In the genomic region with DNA sequence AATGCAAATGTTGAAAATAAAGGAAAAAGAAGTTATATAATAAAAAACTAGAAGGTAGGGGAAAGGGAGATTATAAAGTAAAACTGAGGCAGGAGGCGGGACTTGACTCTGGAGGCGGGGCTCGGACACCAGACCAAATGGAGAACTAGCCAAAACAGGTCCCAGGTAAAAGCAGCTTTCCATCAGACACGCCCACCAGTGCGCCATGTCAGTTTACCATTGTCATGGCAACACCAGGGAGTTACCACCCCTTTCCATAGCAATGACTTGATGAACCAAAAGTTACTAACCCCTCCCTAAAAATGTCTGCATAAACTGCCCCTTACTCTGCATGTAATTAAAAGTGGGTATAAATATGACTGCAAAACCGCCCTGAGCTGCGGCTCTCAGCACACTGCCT, we compare ENCODE assay signal across 23 cellular contexts.
"Had no signal": no experiment of that assay in that cellular context is flagged by ENCODE, and none has a peak within 500 bp of the region (broad histone marks: within the 10 kb centered on the region; RNA-seq: fewer than 3 reads in every experiment).

No MANE protein-coding gene starts in this region.

- H3K27me3 ChIP-seq: esophagus squamous epithelium, suprapubic skin had no signal

- H3K4me1 Mint-ChIP-seq: stimulated activated naive CD8-positive, alpha-beta T cell treated with anti-CD3 and anti-CD28 coated beads, Interleukin-15, amount 100 ng/mL, for 72 hours had no signal

- H3K9me3 ChIP-seq: esophagus squamous epithelium, psoas muscle, suprapubic skin had no signal

- H3K27ac Mint-ChIP-seq: effector memory CD8-positive, alpha-beta T cell; naive thymus-derived CD8-positive, alpha-beta T cell; nephron progenitor cell; stimulated activated naive CD8-positive, alpha-beta T cell treated with anti-CD3 and anti-CD28 coated beads, Interleukin-15, amount 100 ng/mL, for 72 hours; type B pancreatic cell had no signal

- H3K27ac ChIP-seq: coronary artery, esophagus squamous epithelium, psoas muscle, skin epidermis, suprapubic skin had no signal

- H3K4me3 ChIP-seq: coronary artery, esophagus squamous epithelium, psoas muscle, skin epidermis, suprapubic skin had no signal

- ATAC-seq: effector memory CD8-positive, alpha-beta T cell; left lobe of liver; naive thymus-derived CD8-positive, alpha-beta T cell; psoas muscle; right cardiac atrium; stimulated activated naive CD8-positive, alpha-beta T cell treated with anti-CD3 and anti-CD28 coated beads, Interleukin-15, amount 100 ng/mL, for 72 hours had no signal

- DNase-seq: effector memory CD8-positive, alpha-beta T cell; erythroblast; esophagus squamous epithelium; foreskin melanocyte; mammary epithelial cell; mesendoderm; midbrain; nephron progenitor cell; nucleus accumbens; stimulated activated CD4-positive, alpha-beta T cell treated with anti-CD3 and anti-CD28 coated beads, Interleukin-12 subunit alpha, Interleukin-12 subunit beta, amount 100 ng/mL, for 4 hours; stimulated activated CD4-positive, alpha-beta T cell treated with anti-CD3 and anti-CD28 coated beads, Interleukin-1b, Interleukin-23, amount 100 ng/mL, for 48 hours; stimulated activated CD4-positive, alpha-beta T cell treated with anti-CD3 and anti-CD28 coated beads, Interleukin-4, amount 100 ng/mL, for 1 hour; stimulated activated CD8-positive, alpha-beta memory T cell treated with anti-CD3 and anti-CD28 coated beads, Interleukin-4, amount 100 ng/mL, for 48 hours; stimulated activated naive CD4-positive, alpha-beta T cell; stimulated activated naive CD8-positive, alpha-beta T cell treated with anti-CD3 and anti-CD28 coated beads, Interleukin-15, amount 100 ng/mL, for 72 hours had no signal

- H3K4me3 Mint-ChIP-seq: effector memory CD8-positive, alpha-beta T cell; naive thymus-derived CD8-positive, alpha-beta T cell; nephron progenitor cell; stimulated activated naive CD8-positive, alpha-beta T cell treated with anti-CD3 and anti-CD28 coated beads, Interleukin-15, amount 100 ng/mL, for 72 hours; type B pancreatic cell had no signal

- H3K9me3 Mint-ChIP-seq: effector memory CD8-positive, alpha-beta T cell; naive thymus-derived CD8-positive, alpha-beta T cell; nephron progenitor cell; stimulated activated naive CD8-positive, alpha-beta T cell treated with anti-CD3 and anti-CD28 coated beads, Interleukin-15, amount 100 ng/mL, for 72 hours; type B pancreatic cell had no signal

- H3K27me3 Mint-ChIP-seq: effector memory CD8-positive, alpha-beta T cell; naive thymus-derived CD8-positive, alpha-beta T cell; stimulated activated naive CD8-positive, alpha-beta T cell treated with anti-CD3 and anti-CD28 coated beads, Interleukin-15, amount 100 ng/mL, for 72 hours; type B pancreatic cell had no signal

- H3K4me1 ChIP-seq: esophagus squamous epithelium, psoas muscle, suprapubic skin had no signal

- H3K36me3 ChIP-seq: suprapubic skin had no signal
